In the genomic region with DNA sequence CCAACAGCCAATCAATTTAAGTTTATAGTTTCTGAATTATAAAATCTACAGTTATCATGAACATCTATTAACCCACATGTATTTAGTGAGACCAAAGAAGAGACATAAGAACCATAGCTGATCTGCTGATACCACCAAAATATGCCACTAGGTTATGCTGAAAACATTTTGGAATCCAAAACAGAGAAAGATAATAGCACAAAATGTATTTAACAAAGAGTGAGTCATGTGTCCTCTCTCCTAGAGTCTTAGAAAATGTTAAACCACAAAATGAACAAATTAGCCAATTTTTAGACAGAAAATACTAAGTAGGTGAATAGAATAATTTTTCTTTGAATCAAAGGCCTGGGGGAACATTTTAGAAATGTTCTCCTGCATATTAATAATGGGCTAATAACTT, we compare ENCODE assay signal across 25 cellular contexts.
"Had no signal": no experiment of that assay in that cellular context is flagged by ENCODE, and none has a peak within 500 bp of the region (broad histone marks: within the 10 kb centered on the region; RNA-seq: fewer than 3 reads in every experiment).

No MANE protein-coding gene starts in this region.

- H3K36me3 Mint-ChIP-seq: mesothelial cell of epicardium; naive B cell; natural killer cell; neural progenitor cell; stimulated activated effector memory CD8-positive, alpha-beta T cell treated with anti-CD3 and anti-CD28 coated beads, Interleukin-12 subunit alpha, Interleukin-12 subunit beta, amount 100 ng/mL, for 72 hours had no signal

- H3K9me3 Mint-ChIP-seq: neural progenitor cell had no signal

- ATAC-seq: natural killer cell; right lobe of liver; stimulated activated effector memory CD8-positive, alpha-beta T cell treated with anti-CD3 and anti-CD28 coated beads, Interleukin-12 subunit alpha, Interleukin-12 subunit beta, amount 100 ng/mL, for 72 hours; upper lobe of right lung had no signal

- H3K36me3 ChIP-seq: left ventricle myocardium inferior, neural progenitor cell, neutrophil, right atrium auricular region, right lobe of liver, spleen, suprapubic skin, thoracic aorta, tibial artery, upper lobe of right lung had no signal

- DNase-seq: islet precursor cell; left ventricle myocardium inferior; mesendoderm; naive B cell; natural killer cell; nephron progenitor cell; occipital lobe; right lobe of liver; spleen; stimulated activated CD4-positive, alpha-beta T cell treated with anti-CD3 and anti-CD28 coated beads, Interleukin-4, amount 100 ng/mL, for 24 hours; stimulated activated naive CD4-positive, alpha-beta T cell; tibial artery; upper lobe of right lung had no signal

- H3K9ac ChIP-seq: neural progenitor cell, parathyroid adenoma had no signal

- H3K4me1 ChIP-seq: left ventricle myocardium inferior, neural progenitor cell, parathyroid adenoma, right atrium auricular region, right lobe of liver, spleen, suprapubic skin, tibial artery, upper lobe of right lung had no signal

- H3K4me1 Mint-ChIP-seq: mesothelial cell of epicardium; naive B cell; natural killer cell; nephron progenitor cell; neural progenitor cell; stimulated activated effector memory CD8-positive, alpha-beta T cell treated with anti-CD3 and anti-CD28 coated beads, Interleukin-12 subunit alpha, Interleukin-12 subunit beta, amount 100 ng/mL, for 72 hours had no signal

- H3K9me3 ChIP-seq: neutrophil, right atrium auricular region, right lobe of liver, suprapubic skin, thoracic aorta, upper lobe of right lung had no signal

- H3K79me2 ChIP-seq: parathyroid adenoma had no signal

- H3K27me3 Mint-ChIP-seq: stimulated activated naive CD8-positive, alpha-beta T cell treated with anti-CD3 and anti-CD28 coated beads, Interleukin-15, Interleukin-2, amounts not matched to agents 100 ng/mL and 50 ng/mL, for 24 hours had no signal

- H3K27ac ChIP-seq: left ventricle myocardium inferior, neural progenitor cell, neutrophil, parathyroid adenoma, right atrium auricular region, right lobe of liver, spleen, suprapubic skin, thoracic aorta, tibial artery, upper lobe of right lung had no signal

- H3K4me3 ChIP-seq: left ventricle myocardium inferior, lung, neural progenitor cell, right atrium auricular region, right lobe of liver, skin epidermis, spleen, suprapubic skin, thoracic aorta, tibial artery, upper lobe of right lung had no signal

- H3K4me2 ChIP-seq: neural progenitor cell had no signal

- H3K27me3 ChIP-seq: neural progenitor cell, neutrophil, right atrium auricular region, right lobe of liver, spleen, suprapubic skin, tibial artery, upper lobe of right lung had no signal

- H2AFZ ChIP-seq: neural progenitor cell, parathyroid adenoma had no signal

- H3K4me3 Mint-ChIP-seq: mesothelial cell of epicardium; naive B cell; natural killer cell; nephron progenitor cell; neural progenitor cell; stimulated activated effector memory CD8-positive, alpha-beta T cell treated with anti-CD3 and anti-CD28 coated beads, Interleukin-12 subunit alpha, Interleukin-12 subunit beta, amount 100 ng/mL, for 72 hours; stimulated activated naive CD8-positive, alpha-beta T cell treated with anti-CD3 and anti-CD28 coated beads, Interleukin-15, Interleukin-2, amounts not matched to agents 100 ng/mL and 50 ng/mL, for 24 hours had no signal

- H3K27ac Mint-ChIP-seq: mesothelial cell of epicardium; naive B cell; natural killer cell; nephron progenitor cell; neural progenitor cell; progenitor cell of endocrine pancreas; stimulated activated effector memory CD8-positive, alpha-beta T cell treated with anti-CD3 and anti-CD28 coated beads, Interleukin-12 subunit alpha, Interleukin-12 subunit beta, amount 100 ng/mL, for 72 hours; stimulated activated naive CD8-positive, alpha-beta T cell treated with anti-CD3 and anti-CD28 coated beads, Interleukin-15, Interleukin-2, amounts not matched to agents 100 ng/mL and 50 ng/mL, for 24 hours had no signal
